Comparison of ENCODE assay signal across 8 cellular contexts in the genomic region with DNA sequence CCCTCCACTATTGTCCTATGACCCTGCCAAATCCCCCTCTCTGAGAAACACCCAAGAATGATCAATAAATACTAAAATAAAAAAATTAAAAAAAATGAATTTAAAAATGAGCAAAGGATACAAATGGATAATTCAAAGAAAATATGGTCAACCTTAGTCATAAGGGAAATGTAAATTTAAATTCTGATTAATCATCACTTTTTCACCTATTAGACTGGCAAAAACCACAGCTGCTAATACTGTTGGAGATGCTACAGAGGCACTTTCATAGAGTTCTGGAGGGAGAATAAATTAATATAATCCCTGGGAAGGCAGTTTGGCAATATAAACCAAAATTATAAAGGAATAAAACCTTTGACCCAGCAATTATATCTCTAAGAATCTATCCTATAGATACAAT.
"Had no signal": no experiment of that assay in that cellular context is flagged by ENCODE, and none has a peak within 500 bp of the region (broad histone marks: within the 10 kb centered on the region; RNA-seq: fewer than 3 reads in every experiment).

No MANE protein-coding gene starts in this region.

- H2AFZ ChIP-seq: GM23248 had no signal

- H3K9ac ChIP-seq: GM23248 had no signal

- H3K9me3 ChIP-seq: HAP-1 had no signal

- DNase-seq: GM23248, GOT3, H7, HFFc6, KG1 had no signal

- H3K27ac ChIP-seq: GM23248, HL-60 had no signal

- H3K36me3 ChIP-seq: HAP-1 had no signal

- H3K4me3 ChIP-seq: GM23248, HAP-1 had no signal

- ATAC-seq: HCT116 had no signal
